In genomic region chr13:103078145-103078544, GRCh38 we compare ENCODE assay signal across 15 cellular contexts. TPM values are rescaled to one million over a fixed set of nuclear protein-coding genes. Genes with fewer than 3 reads are reported as not detected.
A peak's percentile ranks its signal among the peaks of the same experiment; 100 is the strongest.
DNase-seq lines count a peak whose midpoint lies in the region; ATAC-seq and TF ChIP-seq lines count a peak whose summit lies in the region.
"Had no signal": no experiment of that assay in that cellular context is flagged by ENCODE, and none has a peak within 500 bp of the region (broad histone marks: within the 10 kb centered on the region; RNA-seq: fewer than 3 reads in every experiment).

No MANE protein-coding gene starts in this region.

- no peak overlapping the region for H3K4me3 Mint-ChIP-seq in neural progenitor cell
- H3K4me3 Mint-ChIP-seq: T-helper 17 cell had no signal

- no peak overlapping the region for H2AFZ ChIP-seq in neural progenitor cell (replicated peaks)

- no peaks in the 10 kb centered on the region for H3K36me3 ChIP-seq in neural progenitor cell
- H3K36me3 ChIP-seq: gastrocnemius medialis, ovary had no signal

- H4K20me1 ChIP-seq in neural progenitor cell (ENCODE audit: low read depth) = no peaks in the 10 kb centered on the region

- no peaks in the 10 kb centered on the region for H3K79me2 ChIP-seq in neural progenitor cell (ENCODE audit: low read depth)

- peak; percentile 97 for ATAC-seq in GM19324 (IDR thresholded peaks at IDR 0.05; ENCODE audit: low FRiP score, unreplicated experiment)
- peak; percentile 98 for ATAC-seq in HG02623 (IDR thresholded peaks at IDR 0.05; ENCODE audit: unreplicated experiment)
- ATAC-seq in HG03354 (IDR thresholded peaks at IDR 0.05; ENCODE audit: poor library complexity, severe bottlenecking, unreplicated experiment) = peak; percentile 88
- ATAC-seq: gastrocnemius medialis, HepG2, T-helper 17 cell had no signal

- no peaks in the 10 kb centered on the region for H3K9me3 ChIP-seq in neural progenitor cell (ENCODE audit: low read depth)
- H3K9me3 ChIP-seq: Caco-2, gastrocnemius medialis, ovary had no signal

- H3K4me1 ChIP-seq in neural progenitor cell = no peaks in the 10 kb centered on the region
- H3K4me1 ChIP-seq: Caco-2, gastrocnemius medialis had no signal

- no peak overlapping the region for H3K27ac ChIP-seq in neural progenitor cell
- H3K27ac ChIP-seq: dorsolateral prefrontal cortex, gastrocnemius medialis, ovary had no signal

- peak overlapping the region; percentile 8 for H3K27ac Mint-ChIP-seq in neural progenitor cell
- H3K27ac Mint-ChIP-seq: T-helper 17 cell had no signal

- H3K9me3 Mint-ChIP-seq in neural progenitor cell = no peaks in the 10 kb centered on the region

- no peaks in the 10 kb centered on the region for H3F3A ChIP-seq in neural progenitor cell (ENCODE audit: low read depth)

- no peak overlapping the region for H3K9ac ChIP-seq in neural progenitor cell

- no peak for TF ChIP-seq CTCF in neural progenitor cell (IDR thresholded peaks at IDR 0.05)

- no peak overlapping the region for H3K4me3 ChIP-seq in neural progenitor cell
- H3K4me3 ChIP-seq: dorsolateral prefrontal cortex, gastrocnemius medialis, ovary had no signal

- peaks cover 2% of the 10 kb centered on the region for H3K27me3 Mint-ChIP-seq in neural progenitor cell (ENCODE audit: insufficient read depth, low read depth)

- no peaks in the 10 kb centered on the region for H3K4me1 Mint-ChIP-seq in neural progenitor cell
- H3K4me1 Mint-ChIP-seq: T-helper 17 cell had no signal

- H3K4me2 ChIP-seq in neural progenitor cell = no peak overlapping the region

- no peaks in the 10 kb centered on the region for H3K36me3 Mint-ChIP-seq in neural progenitor cell

- H3K27me3 ChIP-seq in neural progenitor cell = no peaks in the 10 kb centered on the region
- H3K27me3 ChIP-seq: dorsolateral prefrontal cortex, gastrocnemius medialis, ovary had no signal

- DNase-seq in neural progenitor cell (ENCODE audit: low spot score) (no peak), DMS79 (lab: John Stamatoyannopoulos, UW) (no peak), GM19240 (ENCODE audit: insufficient read length, low spot score) (no peak), SKM-1 (lab: John Stamatoyannopoulos, UW; ENCODE audit: unreplicated experiment) (no peak)
- DNase-seq: Caco-2, dorsolateral prefrontal cortex, gastrocnemius medialis, NCI-H187 treated with DMSO at 0.1 percent for 48 hours, ovary, T-helper 17 cell had no signal

RNA-seq across cellular contexts. Expression of gene SLC10A2, which starts 11.9 kb away (rescaled TPM):
- total RNA-seq in neural progenitor cell (ENCODE audit: low replicate concordance) = not detected in 2 replicates
- total RNA-seq: Caco-2, dorsolateral prefrontal cortex, gastrocnemius medialis, HepG2, T-helper 17 cell, temporal lobe had no signal
